ENCODE assay signal across 21 cellular contexts in genomic region chr14:98433436-98433835, GRCh38.
"Had no signal": no experiment of that assay in that cellular context is flagged by ENCODE, and none has a peak within 500 bp of the region (broad histone marks: within the 10 kb centered on the region; RNA-seq: fewer than 3 reads in every experiment).

No MANE protein-coding gene starts in this region.

- H3K9me3 ChIP-seq: body of pancreas, thyroid gland had no signal

- H3K36me3 ChIP-seq: cardiac muscle cell, gastroesophageal sphincter, heart left ventricle, thyroid gland had no signal

- H3K9me3 Mint-ChIP-seq: natural killer cell treated with Interleukin-12 subunit alpha and Interleukin-12 subunit beta and Interleukin-15 and Interleukin-18, amount 100 ng/mL, for 72 hours had no signal

- ATAC-seq: body of pancreas; gastroesophageal sphincter; heart left ventricle; left ventricle myocardium superior; natural killer cell treated with Interleukin-12 subunit alpha and Interleukin-12 subunit beta and Interleukin-15 and Interleukin-18, amount 100 ng/mL, for 72 hours; SK-N-SH treated with all-trans-retinoic acid at 6 μM for 48 hours had no signal

- H3K27me3 Mint-ChIP-seq: progenitor cell of endocrine pancreas; stimulated activated naive CD8-positive, alpha-beta T cell treated with anti-CD3 and anti-CD28 coated beads, Interleukin-15, Interleukin-2, amounts not matched to agents 100 ng/mL and 50 ng/mL, for 24 hours had no signal

- H3K4me3 Mint-ChIP-seq: endodermal cell; natural killer cell treated with Interleukin-12 subunit alpha and Interleukin-12 subunit beta and Interleukin-15 and Interleukin-18, amount 100 ng/mL, for 72 hours; stimulated activated naive CD8-positive, alpha-beta T cell treated with anti-CD3 and anti-CD28 coated beads, Interleukin-15, Interleukin-2, amounts not matched to agents 100 ng/mL and 50 ng/mL, for 24 hours had no signal

- H3K36me3 Mint-ChIP-seq: natural killer cell treated with Interleukin-12 subunit alpha and Interleukin-12 subunit beta and Interleukin-15 and Interleukin-18, amount 100 ng/mL, for 72 hours had no signal

- DNase-seq: activated CD8-positive, alpha-beta memory T cell treated with anti-CD3 and anti-CD28 coated beads, Interleukin-2, amount 50 U/mL, for 48 hours; anterior cingulate cortex; body of pancreas; cortex of kidney; endodermal cell; heart left ventricle; left ventricle myocardium superior; midbrain; retina; stimulated activated CD4-positive, alpha-beta T cell treated with anti-CD3 and anti-CD28 coated beads, Interleukin-4, amount 100 ng/mL, for 24 hours; substantia nigra; T-helper 9 cell had no signal

- H3K27me3 ChIP-seq: body of pancreas, cardiac muscle cell, gastroesophageal sphincter, heart left ventricle, thyroid gland had no signal

- H3K4me1 ChIP-seq: body of pancreas, gastroesophageal sphincter, heart left ventricle had no signal

- H3K4me3 ChIP-seq: body of pancreas, cardiac muscle cell, gastroesophageal sphincter, heart left ventricle, thyroid gland had no signal

- H3K27ac Mint-ChIP-seq: endodermal cell; natural killer cell treated with Interleukin-12 subunit alpha and Interleukin-12 subunit beta and Interleukin-15 and Interleukin-18, amount 100 ng/mL, for 72 hours; progenitor cell of endocrine pancreas; stimulated activated naive CD8-positive, alpha-beta T cell treated with anti-CD3 and anti-CD28 coated beads, Interleukin-15, Interleukin-2, amounts not matched to agents 100 ng/mL and 50 ng/mL, for 24 hours had no signal

- H3K27ac ChIP-seq: body of pancreas, cardiac muscle cell, epithelial cell of prostate, gastroesophageal sphincter, heart left ventricle, thyroid gland had no signal

- FAIRE-seq: islet of Langerhans had no signal
